Comparison of ENCODE assay signal across 10 cellular contexts in genomic region chr9:89969156-89969566, GRCh38.
DNase-seq lines count a peak whose midpoint lies in the region; ATAC-seq and TF ChIP-seq lines count a peak whose summit lies in the region.
"Had no signal": no experiment of that assay in that cellular context is flagged by ENCODE, and none has a peak within 500 bp of the region (broad histone marks: within the 10 kb centered on the region; RNA-seq: fewer than 3 reads in every experiment).

No MANE protein-coding gene starts in this region.

- no peaks in the 10 kb centered on the region for H3K27me3 Mint-ChIP-seq in T-helper 2 cell treated with Interferon-gamma antibody and Interleukin-4, amounts not matched to agents 5 μg/mL and 100 μg/mL, for 36 hours (ENCODE audit: low read depth)

- TF ChIP-seq CTCF in GM10248 (IDR thresholded peaks at IDR 0.05; ENCODE audit: control extremely low read depth, extremely low read depth, low read depth, missing control alignments) (no peak), mucosa of descending colon (IDR thresholded peaks at IDR 0.05) (no peak)

- POLR2A ChIA-PET in GM10248 (lab: Yijun Ruan, JAX) = no interaction called here

- H3K36me3 ChIP-seq in mucosa of descending colon (ENCODE audit: low read depth) = no peaks in the 10 kb centered on the region

- H3K4me1 ChIP-seq in mucosa of descending colon (ENCODE audit: low read depth) = peaks cover 12% of the 10 kb centered on the region

- ATAC-seq in GM19351 (IDR thresholded peaks at IDR 0.05; ENCODE audit: unreplicated experiment) (peak; percentile 82), mucosa of descending colon (peak; percentile 87), HG02852 (IDR thresholded peaks at IDR 0.05; ENCODE audit: unreplicated experiment) (no peak)
- ATAC-seq: HCT116 had no signal

- CTCF ChIA-PET in GM10248 (lab: Yijun Ruan, JAX) = interaction anchor here (1.0 to 1.8 kb wide), 4 partner anchors 12 to 371 kb away, joined by 3 to 5 read pairs (median 4); no protein-coding TSS in a partner anchor

- H3K4me3 ChIP-seq in mucosa of descending colon = no peak overlapping the region

- H3K27ac Mint-ChIP-seq in T-helper 2 cell treated with Interferon-gamma antibody and Interleukin-4, amounts not matched to agents 5 μg/mL and 100 μg/mL, for 36 hours = peak overlapping the region; percentile 32

- intact Hi-C loops in mucosa of descending colon (cut with DNase I, micrococcal nuclease) = no loop called here

- peaks cover 21% of the 10 kb centered on the region for H3K4me1 Mint-ChIP-seq in T-helper 2 cell treated with Interferon-gamma antibody and Interleukin-4, amounts not matched to agents 5 μg/mL and 100 μg/mL, for 36 hours (ENCODE audit: low read depth)

- no peak overlapping the region for H3K4me3 Mint-ChIP-seq in T-helper 2 cell treated with Interferon-gamma antibody and Interleukin-4, amounts not matched to agents 5 μg/mL and 100 μg/mL, for 36 hours

- no peaks in the 10 kb centered on the region for H3K9me3 ChIP-seq in mucosa of descending colon

- H3K36me3 Mint-ChIP-seq in T-helper 2 cell treated with Interferon-gamma antibody and Interleukin-4, amounts not matched to agents 5 μg/mL and 100 μg/mL, for 36 hours (ENCODE audit: low read depth) = no peaks in the 10 kb centered on the region

- DNase-seq in GM10248 (ENCODE audit: extremely low spot score) = peak; percentile 58
- peak; percentile 36 for DNase-seq in T-helper 2 cell treated with Interferon-gamma antibody and Interleukin-4, amounts not matched to agents 5 μg/mL and 100 μg/mL, for 36 hours (ENCODE audit: low spot score)
- peak in 2 of 3 donors; percentile 60 to 67 for DNase-seq in mucosa of descending colon
- DNase-seq in AML-193 (lab: John Stamatoyannopoulos, UW) = no peak
- DNase-seq in HPDE6-E6E7 (ENCODE audit: extremely low spot score) = no peak
- DNase-seq: DMS79 treated with DMSO at 0.1 percent for 48 hours, NCI-H187 treated with DMSO at 0.1 percent for 48 hours had no signal

- no peaks in the 10 kb centered on the region for H3K9me3 Mint-ChIP-seq in T-helper 2 cell treated with Interferon-gamma antibody and Interleukin-4, amounts not matched to agents 5 μg/mL and 100 μg/mL, for 36 hours

Comparison
In these comparisons a context has a peak if more than half of its experiments do, and no peak if none do; other contexts are left out.
1. DNase-seq: peak in GM10248 (single experiment), T-helper 2 cell treated with Interferon-gamma antibody and Interleukin-4, amounts not matched to agents 5 μg/mL and 100 μg/mL, for 36 hours (single experiment) and mucosa of descending colon (2 of 3); none in AML-193 (0 of 2) and HPDE6-E6E7 (single experiment).